ENCODE assay signal across 17 cellular contexts in the genomic region with DNA sequence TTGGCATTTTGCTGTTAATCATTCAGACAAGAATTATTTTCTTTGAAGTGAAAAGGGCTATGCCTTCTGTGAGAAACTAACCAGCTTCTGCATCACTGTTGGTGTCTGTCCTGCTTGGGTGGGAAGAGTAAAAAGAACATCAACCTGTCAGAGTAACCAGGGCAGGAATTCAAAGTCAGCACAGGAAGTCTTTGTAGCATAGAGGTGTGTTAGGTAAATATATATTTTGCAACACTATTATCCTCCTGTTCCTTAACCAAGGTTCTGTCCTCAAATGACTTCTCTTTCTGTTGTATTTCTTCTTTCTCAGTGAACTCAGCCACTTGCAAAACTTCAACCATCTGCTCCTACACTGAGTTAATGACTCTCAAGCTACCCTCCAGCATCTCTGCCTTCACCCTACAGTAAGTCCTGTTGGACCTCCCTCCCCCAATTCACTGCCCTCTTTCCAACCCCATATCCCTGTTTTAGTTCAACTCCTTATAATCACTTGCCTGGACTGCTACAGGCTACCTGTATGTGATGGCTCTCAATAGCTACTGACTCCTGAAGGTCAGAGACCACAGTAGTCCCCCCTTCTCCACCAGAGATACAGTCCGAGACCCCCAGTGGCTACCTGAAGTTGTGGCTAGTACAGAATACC. TPM values are rescaled to one million over a fixed set of nuclear protein-coding genes. Genes with fewer than 3 reads are reported as not detected.
DNase-seq lines count a peak whose midpoint lies in the region; ATAC-seq and TF ChIP-seq lines count a peak whose summit lies in the region.
"Had no signal": no experiment of that assay in that cellular context is flagged by ENCODE, and none has a peak within 500 bp of the region (broad histone marks: within the 10 kb centered on the region; RNA-seq: fewer than 3 reads in every experiment).

No MANE protein-coding gene starts in this region.

- CTCF ChIA-PET in PC-3 (lab: Charles Lee) = no interaction called here

- H4K20me1 ChIP-seq in PC-3 (ENCODE audit: low read length) = no peaks in the 10 kb centered on the region

- H3K9ac ChIP-seq in PC-3 (ENCODE audit: low read length) = no peak overlapping the region

- TF ChIP-seq CTCF in PC-3 (conservative IDR thresholded peaks at IDR 0.05; ENCODE audit: low read depth, low read length) (no peak), epithelial cell of esophagus (IDR thresholded peaks at IDR 0.05; ENCODE audit: insufficient read depth, low read depth, low read length, missing control alignments) (no peak), neural crest cell (conservative IDR thresholded peaks at IDR 0.05) (no peak), gastroesophageal sphincter (IDR thresholded peaks at IDR 0.05) (no peak)

- POLR2A ChIA-PET in PC-3 (lab: Charles Lee; ENCODE audit: unreplicated experiment) = no interaction called here

- H3F3A ChIP-seq in PC-3 (ENCODE audit: low read length, unreplicated experiment) = peaks cover 5% of the 10 kb centered on the region

- TF ChIP-seq EP300 in gastroesophageal sphincter (IDR thresholded peaks at IDR 0.05) = no peak

- H3K4me1 Mint-ChIP-seq in neural crest cell (peaks cover 4% of the 10 kb centered on the region), T-helper 17 cell (no peaks in the 10 kb centered on the region)
- H3K4me1 Mint-ChIP-seq: CD4-positive, alpha-beta memory T cell had no signal

- TF ChIP-seq POLR2A in gastroesophageal sphincter (IDR thresholded peaks at IDR 0.05) = no peak

- H3K4me2 ChIP-seq in PC-3 (ENCODE audit: low read length) = no peak overlapping the region

- H3K27ac ChIP-seq in PC-3 (ENCODE audit: low read length) (peak overlapping the region; percentile 60), gastroesophageal sphincter (no peak overlapping the region)
- H3K27ac ChIP-seq: 22Rv1, SJCRH30 had no signal

- no peaks in the 10 kb centered on the region for H3K9me2 ChIP-seq in PC-3 (replicated peaks; ENCODE audit: low read length)

- H3K27ac Mint-ChIP-seq in neural crest cell (ENCODE audit: unreplicated experiment) (peak overlapping the region; percentile 17), T-helper 17 cell (no peak overlapping the region)
- H3K27ac Mint-ChIP-seq: CD4-positive, alpha-beta memory T cell had no signal

- WGBS in gastroesophageal sphincter (ENCODE audit: low coverage in 1 of 2), 2 donors = 89 to 100% methylated on average over 1 of the region's 1 CpG

- H3K36me3 ChIP-seq in PC-3 (ENCODE audit: low read depth, low read length) (no peaks in the 10 kb centered on the region), gastroesophageal sphincter (peaks cover 0 to 81% of the 10 kb centered on the region in 2 donors)

- H3K79me2 ChIP-seq in PC-3 (ENCODE audit: low read length) = no peaks in the 10 kb centered on the region

- ATAC-seq in PC-3 (peak; percentile 36), T-helper 17 cell (no peak), gastroesophageal sphincter (no peak)
- ATAC-seq: GM12878, K562 had no signal

- H3K27me3 ChIP-seq in PC-3 (ENCODE audit: low read length) (no peaks in the 10 kb centered on the region), gastroesophageal sphincter (no peaks in the 10 kb centered on the region)
- H3K27me3 ChIP-seq: BE2C, SJCRH30 had no signal

- H3K4me1 ChIP-seq in PC-3 (ENCODE audit: insufficient read depth, low read length) (peaks cover 16% of the 10 kb centered on the region), gastroesophageal sphincter (peaks cover 0 to 12% (median 0%) of the 10 kb centered on the region in 3 donors)
- H3K4me1 ChIP-seq: SJCRH30 had no signal

- H2AFZ ChIP-seq in PC-3 (ENCODE audit: low read length) = no peak overlapping the region

- H3K4me3 ChIP-seq in PC-3 (ENCODE audit: low read length) (no peak overlapping the region), epithelial cell of esophagus (ENCODE audit: low read length) (no peak overlapping the region), gastroesophageal sphincter (no peak overlapping the region)
- H3K4me3 ChIP-seq: GM12878, K562, SJCRH30 had no signal

- H3K36me3 Mint-ChIP-seq in neural crest cell (ENCODE audit: low read depth) (no peaks in the 10 kb centered on the region), T-helper 17 cell (ENCODE audit: low read depth) (peaks cover 2% of the 10 kb centered on the region)
- H3K36me3 Mint-ChIP-seq: CD4-positive, alpha-beta memory T cell had no signal

- H3K4me3 Mint-ChIP-seq in neural crest cell (no peak overlapping the region), T-helper 17 cell (no peak overlapping the region)
- H3K4me3 Mint-ChIP-seq: CD4-positive, alpha-beta memory T cell had no signal

- H3K27me3 Mint-ChIP-seq in neural crest cell (ENCODE audit: low read depth) = no peaks in the 10 kb centered on the region
- H3K27me3 Mint-ChIP-seq in T-helper 17 cell = peaks cover 57% of the 10 kb centered on the region

- H3K9me3 ChIP-seq in PC-3 (ENCODE audit: low read length) = no peaks in the 10 kb centered on the region
- no peaks in the 10 kb centered on the region for H3K9me3 ChIP-seq in T-helper 17 cell (ENCODE audit: control insufficient read depth, low read length, poor library complexity, severe bottlenecking)
- H3K9me3 ChIP-seq in gastroesophageal sphincter = no peaks in the 10 kb centered on the region
- H3K9me3 ChIP-seq: BE2C, SJCRH30 had no signal

- intact Hi-C loops in PC-3 (cut with micrococcal nuclease) = loop anchor here (2.0 kb wide), 1 partner anchor 43 kb away; no protein-coding TSS in a partner anchor

- DNase-seq in DMS53 (lab: John Stamatoyannopoulos, UW) (peak; percentile 24), DMS53 treated with DMSO at 0.1 percent for 48 hours (lab: John Stamatoyannopoulos, UW; ENCODE audit: unreplicated experiment) (no peak), PC-3 (peak; percentile 13), epithelial cell of esophagus (ENCODE audit: low read depth) (peak; percentile 38), neural crest cell (ENCODE audit: low read depth, low spot score) (no peak), NCI-H226 (no peak), T-helper 17 cell (no peak)
- DNase-seq: BE2C; CD4-positive, alpha-beta memory T cell; GDM1; HCEC 1CT; NCI-H187; SJCRH30 had no signal

- no TSS peak for BruUV-seq in PC-3 (replicated peaks; lab: Mats Ljungman, UMichigan)

- no peaks in the 10 kb centered on the region for H3K9me3 Mint-ChIP-seq in neural crest cell
- H3K9me3 Mint-ChIP-seq: CD4-positive, alpha-beta memory T cell had no signal

RNA-seq across cellular contexts. Expression of gene SMAD9, which starts 49.9 kb away (rescaled TPM):
- 0.75 and 0.87 TPM in 2 replicates for total RNA-seq in PC-3 (2014; rRNA removed)
- total RNA-seq in neural crest cell = 2.2 and 2.6 TPM in 2 replicates
- total RNA-seq in T-helper 17 cell = not detected
- total RNA-seq in gastroesophageal sphincter = 10 to 100 TPM; 47.3 to 93.7 (median 59.7) TPM
- total RNA-seq: CD4-positive, alpha-beta memory T cell; GM12878 had no signal

RNA-seq across cellular contexts. Expression of gene RFXAP, which starts 51.1 kb away (rescaled TPM):
- 1.2 and 2.8 TPM in 2 replicates for total RNA-seq in PC-3 (2014; rRNA removed)
- 13.9 and 17.1 TPM in 2 replicates for total RNA-seq in neural crest cell
- 1 to 10 TPM; 4.2 to 6.1 TPM for total RNA-seq in T-helper 17 cell
- total RNA-seq in gastroesophageal sphincter = 1 to 10 TPM; 3.2 to 7.2 (median 3.8) TPM

Comparison
In these comparisons a context has a peak if more than half of its experiments do, and no peak if none do; other contexts are left out.
1. DNase-seq: peak in DMS53 (single experiment), PC-3 (single experiment) and epithelial cell of esophagus (single experiment); none in DMS53 treated with DMSO at 0.1 percent for 48 hours (single experiment), neural crest cell (single experiment), NCI-H226 (single experiment) and T-helper 17 cell (0 of 3).
2. RNA of gene SMAD9, which starts 49.9 kb away (total RNA-seq): 47.3 to 93.7 TPM in gastroesophageal sphincter; 2.2 to 2.6 TPM in neural crest cell, 0.75 to 0.87 TPM in PC-3 and not detected in T-helper 17 cell; every median in the first group is over 10 times any median in the second.